ENCODE assay signal across 11 cellular contexts in genomic region chr1:10685196-10685850, GRCh38.
DNase-seq lines count a peak whose midpoint lies in the region; ATAC-seq and TF ChIP-seq lines count a peak whose summit lies in the region.
"Had no signal": no experiment of that assay in that cellular context is flagged by ENCODE, and none has a peak within 500 bp of the region (broad histone marks: within the 10 kb centered on the region; RNA-seq: fewer than 3 reads in every experiment).

No MANE protein-coding gene starts in this region.

- no peak overlapping the region for H2BK12ac ChIP-seq in neuronal stem cell (ENCODE audit: low read length)

- H3K14ac ChIP-seq in neuronal stem cell (ENCODE audit: low read length) = no peak overlapping the region

- no peak for TF ChIP-seq CTCF in C4-2B (conservative IDR thresholded peaks at IDR 0.05)
- no peak for TF ChIP-seq CTCF in colonic mucosa (IDR thresholded peaks at IDR 0.05)
- no peak for TF ChIP-seq CTCF in right lobe of liver (IDR thresholded peaks at IDR 0.05)
- no peak for TF ChIP-seq CTCF in sigmoid colon (IDR thresholded peaks at IDR 0.05)
- TF ChIP-seq CTCF in Peyer's patch (IDR thresholded peaks at IDR 0.05) = no peak

- TF ChIP-seq EP300 in sigmoid colon (IDR thresholded peaks at IDR 0.05) = no peak

- H2BK120ac ChIP-seq in neuronal stem cell (ENCODE audit: low read depth, low read length) = no peak overlapping the region

- H2BK15ac ChIP-seq in neuronal stem cell (ENCODE audit: low read length) = no peak overlapping the region

- H3K79me1 ChIP-seq in neuronal stem cell (ENCODE audit: low read depth, low read length) = peaks cover 2% of the 10 kb centered on the region

- H3K4me2 ChIP-seq in neuronal stem cell (ENCODE audit: insufficient read depth, low read length, poor library complexity, severe bottlenecking) = no peak overlapping the region

- WGBS in right lobe of liver (ENCODE audit: insufficient coverage, low coverage, low lambda C conversion rate, missing lambda C conversion rate) = 86% methylated on average over 8 of the region's 15 CpGs
- WGBS in sigmoid colon, 2 donors = 69 to 73% methylated on average over 15 of the region's 15 CpGs
- WGBS in neuronal stem cell (ENCODE audit: extremely low coverage in 2 of 2, insufficient read length in 2 of 2, insufficient replicate concordance in 1 of 2), 2 donors = no CpG with 5 or more reads among the region's 15 CpGs

- no peak overlapping the region for H4K8ac ChIP-seq in neuronal stem cell (ENCODE audit: low read depth, low read length)

- H3K4me1 ChIP-seq in colonic mucosa (peaks cover 42% of the 10 kb centered on the region), right lobe of liver (peaks cover 0 to 31% (median 11%) of the 10 kb centered on the region in 4 donors), sigmoid colon (peaks cover 0 to 100% (median 100%) of the 10 kb centered on the region in 4 donors), Peyer's patch (peaks cover 0 to 100% (median 5%) of the 10 kb centered on the region in 4 donors), neuronal stem cell (ENCODE audit: control insufficient read depth in 2 of 2, insufficient read depth in 1 of 2, low read depth in 1 of 2, low read length in 2 of 2) (peaks cover 43 to 46% of the 10 kb centered on the region in 2 donors)

- H3K23ac ChIP-seq in neuronal stem cell (ENCODE audit: low read depth, low read length, poor library complexity) = no peak overlapping the region

- H3K4ac ChIP-seq in neuronal stem cell (ENCODE audit: low read length) = no peak overlapping the region

- TF ChIP-seq POLR2A in right lobe of liver (IDR thresholded peaks at IDR 0.05) = no peak
- no peak for TF ChIP-seq POLR2A in sigmoid colon (IDR thresholded peaks at IDR 0.05)
- TF ChIP-seq POLR2A in Peyer's patch (IDR thresholded peaks at IDR 0.05) = no peak

- no peak overlapping the region for H2BK5ac ChIP-seq in neuronal stem cell (ENCODE audit: low read length)

- H3K27me3 ChIP-seq in colonic mucosa (no peaks in the 10 kb centered on the region), right lobe of liver (no peaks in the 10 kb centered on the region), sigmoid colon (no peaks in the 10 kb centered on the region), Peyer's patch (no peaks in the 10 kb centered on the region), neuronal stem cell (ENCODE audit: control insufficient read depth in 3 of 3, insufficient read depth in 3 of 3, low read depth in 1 of 3, low read length in 3 of 3) (no peaks in the 10 kb centered on the region)

- peak overlapping the region; percentile 75 for H3K27ac ChIP-seq in C4-2B
- peak overlapping the region; percentile 52 for H3K27ac ChIP-seq in colonic mucosa
- peak overlapping the region in 2 of 3 donors; percentile 50 to 61 for H3K27ac ChIP-seq in right lobe of liver
- peak overlapping the region; percentile 87 to 98 (median 96) for H3K27ac ChIP-seq in sigmoid colon
- peak overlapping the region in 2 of 4 donors; percentile 64 to 76 for H3K27ac ChIP-seq in Peyer's patch
- H3K27ac ChIP-seq in neuronal stem cell (replicated peaks; ENCODE audit: low read length) = no peak overlapping the region

- no peaks in the 10 kb centered on the region for H3K36me3 ChIP-seq in colonic mucosa
- no peaks in the 10 kb centered on the region for H3K36me3 ChIP-seq in right lobe of liver
- no peaks in the 10 kb centered on the region for H3K36me3 ChIP-seq in sigmoid colon
- H3K36me3 ChIP-seq in Peyer's patch = no peaks in the 10 kb centered on the region
- H3K36me3 ChIP-seq in neuronal stem cell (replicated peaks in 1 of 2; ENCODE audit: control insufficient read depth in 2 of 2, insufficient read depth in 2 of 2, low read length in 2 of 2) = no peaks in the 10 kb centered on the region

- no peaks in the 10 kb centered on the region for H3K9me3 ChIP-seq in colonic mucosa
- H3K9me3 ChIP-seq in right lobe of liver = no peaks in the 10 kb centered on the region
- no peaks in the 10 kb centered on the region for H3K9me3 ChIP-seq in sigmoid colon
- no peaks in the 10 kb centered on the region for H3K9me3 ChIP-seq in Peyer's patch
- H3K9me3 ChIP-seq in neuronal stem cell (replicated peaks in 1 of 2; ENCODE audit: control insufficient read depth in 2 of 2, insufficient read depth in 1 of 2, low read depth in 1 of 2, low read length in 2 of 2) = no peaks in the 10 kb centered on the region

- H3K9ac ChIP-seq in colonic mucosa (ENCODE audit: low read depth in 2 of 2, low read length in 2 of 2) (peak overlapping the region in 1 of 2 donors; percentile 44), neuronal stem cell (ENCODE audit: low read depth, low read length, poor library complexity) (no peak overlapping the region)

- intact Hi-C loops in colonic mucosa (cut with DNase I) (loop anchor here (5.0 kb wide), 1 partner anchor 107 kb away; no protein-coding TSS in a partner anchor), right lobe of liver (cut with DNase I) (no loop called here), sigmoid colon (cut with DNase I) (no loop called here), head of caudate nucleus (cut with DNase I) (no loop called here)

- no peak overlapping the region for H2AK5ac ChIP-seq in neuronal stem cell (ENCODE audit: low read depth, low read length)

- H3K4me3 ChIP-seq in colonic mucosa (no peak overlapping the region), right lobe of liver (no peak overlapping the region), sigmoid colon (no peak overlapping the region), Peyer's patch (no peak overlapping the region), neuronal stem cell (ENCODE audit: low read length in 2 of 2) (no peak overlapping the region)

- DNase-seq in colonic mucosa (no peak), right lobe of liver (no peak), sigmoid colon (no peak), NCI-H2227 treated with DMSO at 0.1 percent for 48 hours (lab: John Stamatoyannopoulos, UW) (no peak), Peyer's patch (no peak), neuronal stem cell (ENCODE audit: low spot score) (no peak), head of caudate nucleus (no peak)
- DNase-seq: activated CD4-positive, alpha-beta T cell treated with anti-CD3 and anti-CD28 coated beads, Interleukin-2, amount 50 U/mL, for 1 hour; effector memory CD4-positive, alpha-beta T cell; stimulated activated naive CD8-positive, alpha-beta T cell treated with anti-CD3 and anti-CD28 coated beads, Interleukin-15, Interleukin-2, amounts not matched to agents 100 U/mL and 50 U/mL, for 24 hours had no signal

- H4K91ac ChIP-seq in neuronal stem cell (ENCODE audit: low read depth, low read length, poor library complexity) = no peak overlapping the region

- H2AFZ ChIP-seq in neuronal stem cell (ENCODE audit: low read length) = no peak overlapping the region

- H3K18ac ChIP-seq in neuronal stem cell (ENCODE audit: low read length) = no peak overlapping the region

- no peak for ATAC-seq in right lobe of liver
- ATAC-seq: stimulated activated naive CD8-positive, alpha-beta T cell treated with anti-CD3 and anti-CD28 coated beads, Interleukin-15, Interleukin-2, amounts not matched to agents 100 U/mL and 50 U/mL, for 24 hours had no signal
